1 cellular context compared by ENCODE assay signal in genomic region chr1:29271724-29272123, GRCh38.
A peak's percentile ranks its signal among the peaks of the same experiment; 100 is the strongest.
TF ChIP-seq lines count a peak whose summit lies in the region.

No MANE protein-coding gene starts in this region.

TF ChIP-seq in HepG2, 621 proteins besides CTCF, POLR2A, EP300 and RAD21 (continued from another document and continues in another):
- TF ChIP-seq NFAT5 (CRISPR knock-in tag; IDR thresholded peaks at IDR 0.05) (no peak), CEBPZ (IDR thresholded peaks at IDR 0.05; ENCODE audit: low read length) (no peak), KLF13 (CRISPR knock-in tag; IDR thresholded peaks at IDR 0.05) (no peak), NFKBIZ (CRISPR knock-in tag; IDR thresholded peaks at IDR 0.05) (no peak), ZSCAN29 (CRISPR knock-in tag; conservative IDR thresholded peaks at IDR 0.05) (peak; percentile 88), PBX3 (CRISPR knock-in tag; IDR thresholded peaks at IDR 0.05; ENCODE audit: borderline replicate concordance) (no peak), MAFG (CRISPR knock-in tag; IDR thresholded peaks at IDR 0.05) (no peak), THAP11 (CRISPR knock-in tag; IDR thresholded peaks at IDR 0.05) (no peak), BRCA1 (CRISPR knock-in tag; IDR thresholded peaks at IDR 0.05) (no peak), ZKSCAN5 (CRISPR knock-in tag; IDR thresholded peaks at IDR 0.05) (no peak), SMYD3 (CRISPR knock-in tag; IDR thresholded peaks at IDR 0.05) (no peak), ZNF343 (CRISPR knock-in tag; IDR thresholded peaks at IDR 0.05) (no peak), PATZ1 (CRISPR knock-in tag; IDR thresholded peaks at IDR 0.05) (0 out of 2 replicates have a peak, but pooled peaks have one; percentile 19), HOXD1 (CRISPR knock-in tag; IDR thresholded peaks at IDR 0.05) (no peak), ZNF691 (CRISPR knock-in tag; IDR thresholded peaks at IDR 0.05; ENCODE audit: borderline replicate concordance, low read depth) (peak; percentile 98), ZBTB1 (CRISPR knock-in tag; IDR thresholded peaks at IDR 0.05; ENCODE audit: borderline replicate concordance) (no peak), PRDM4 (CRISPR knock-in tag; IDR thresholded peaks at IDR 0.05; ENCODE audit: borderline replicate concordance) (no peak), TARDBP (CRISPR knock-in tag; IDR thresholded peaks at IDR 0.05) (no peak), ZBTB33 (CRISPR knock-in tag; IDR thresholded peaks at IDR 0.05) (no peak), PHF21A (CRISPR knock-in tag; IDR thresholded peaks at IDR 0.05) (peak; percentile 41; the same call in 1 of the 2 replicates), ZNF768 (CRISPR knock-in tag; IDR thresholded peaks at IDR 0.05) (0 out of 2 replicates have a peak, but pooled peaks have one; percentile 17), ZNF251 (CRISPR knock-in tag; IDR thresholded peaks at IDR 0.05) (no peak), KAT8 (CRISPR knock-in tag; IDR thresholded peaks at IDR 0.05) (no peak), TBP (CRISPR knock-in tag; IDR thresholded peaks at IDR 0.05) (no peak), FOXK1 (CRISPR knock-in tag; IDR thresholded peaks at IDR 0.05; ENCODE audit: borderline replicate concordance, low read depth) (no peak), SALL1 (CRISPR knock-in tag; IDR thresholded peaks at IDR 0.05) (peak; percentile 15; the same call in 1 of the 2 replicates), ZNF260 (CRISPR knock-in tag; IDR thresholded peaks at IDR 0.05; ENCODE audit: borderline replicate concordance, low read depth) (no peak), ZNF670 (CRISPR knock-in tag; IDR thresholded peaks at IDR 0.05; ENCODE audit: borderline replicate concordance) (no peak), ZNF660 (CRISPR knock-in tag; IDR thresholded peaks at IDR 0.05; ENCODE audit: borderline replicate concordance, low read depth) (no peak), ZNF800 (CRISPR knock-in tag; IDR thresholded peaks at IDR 0.05) (no peak), RCOR2 (CRISPR knock-in tag; IDR thresholded peaks at IDR 0.05) (no peak), GTF2F1 (IDR thresholded peaks at IDR 0.05; ENCODE audit: low read length) (no peak), ZNF777 (CRISPR knock-in tag; IDR thresholded peaks at IDR 0.05) (no peak), NRL (CRISPR knock-in tag; IDR thresholded peaks at IDR 0.05; ENCODE audit: borderline replicate concordance) (no peak), ZNF331 (CRISPR knock-in tag; IDR thresholded peaks at IDR 0.05) (peak; percentile 59; the same call in 1 of the 2 replicates), ZNF460 (CRISPR knock-in tag; IDR thresholded peaks at IDR 0.05; ENCODE audit: borderline replicate concordance) (no peak), KLF12 (CRISPR knock-in tag; IDR thresholded peaks at IDR 0.05; ENCODE audit: borderline replicate concordance) (peak; percentile 54; the same call in 1 of the 2 replicates), CENPBD1 (CRISPR knock-in tag; IDR thresholded peaks at IDR 0.05; ENCODE audit: borderline replicate concordance, low read depth) (no peak), HIVEP1 (CRISPR knock-in tag; IDR thresholded peaks at IDR 0.05) (no peak), HOXA7 (CRISPR knock-in tag; IDR thresholded peaks at IDR 0.05) (no peak), ZNF296 (CRISPR knock-in tag; conservative IDR thresholded peaks at IDR 0.05) (no peak), BORCS8-MEF2B (CRISPR knock-in tag; IDR thresholded peaks at IDR 0.05) (no peak)
